ENCODE assay signal across 8 cellular contexts in the genomic region with DNA sequence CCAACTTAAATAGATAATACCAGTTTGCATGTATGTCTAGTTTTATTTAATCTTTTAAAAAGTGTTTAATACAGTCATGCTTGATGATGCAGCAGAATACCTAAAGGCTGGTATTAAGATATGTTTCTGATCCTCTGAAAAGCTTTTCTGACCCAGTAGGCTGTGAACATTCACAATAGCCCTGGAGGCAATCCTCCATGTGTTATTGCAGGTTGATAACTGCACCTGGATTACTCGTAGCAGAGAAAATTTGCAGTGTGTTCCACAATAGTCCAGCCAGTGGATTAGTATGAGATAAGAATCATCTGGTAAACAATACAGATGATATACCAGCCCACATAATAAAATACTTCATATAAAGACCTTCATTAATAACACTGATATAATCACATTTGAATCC.
"Had no signal": no experiment of that assay in that cellular context is flagged by ENCODE, and none has a peak within 500 bp of the region (broad histone marks: within the 10 kb centered on the region; RNA-seq: fewer than 3 reads in every experiment).

No MANE protein-coding gene starts in this region.

- H3K9ac ChIP-seq: GM23248 had no signal

- H3K27ac ChIP-seq: GM23248, HL-60 had no signal

- DNase-seq: GM23248, GOT3, H7, KBM-7 had no signal

- H3K36me3 ChIP-seq: HAP-1 had no signal

- H3K9me3 ChIP-seq: HAP-1 had no signal

- H2AFZ ChIP-seq: GM23248 had no signal

- H3K4me1 Mint-ChIP-seq: IgD-negative memory B cell had no signal

- ATAC-seq: HepG2 had no signal

- H3K4me1 ChIP-seq: HAP-1 had no signal

- H3K36me3 Mint-ChIP-seq: IgD-negative memory B cell had no signal

- H3K4me3 Mint-ChIP-seq: IgD-negative memory B cell had no signal

- H3K4me3 ChIP-seq: GM23248, HAP-1 had no signal

- H3K27ac Mint-ChIP-seq: IgD-negative memory B cell had no signal

- H3K27me3 Mint-ChIP-seq: IgD-negative memory B cell had no signal
